Comparison of ENCODE assay signal across 14 cellular contexts in the genomic region with DNA sequence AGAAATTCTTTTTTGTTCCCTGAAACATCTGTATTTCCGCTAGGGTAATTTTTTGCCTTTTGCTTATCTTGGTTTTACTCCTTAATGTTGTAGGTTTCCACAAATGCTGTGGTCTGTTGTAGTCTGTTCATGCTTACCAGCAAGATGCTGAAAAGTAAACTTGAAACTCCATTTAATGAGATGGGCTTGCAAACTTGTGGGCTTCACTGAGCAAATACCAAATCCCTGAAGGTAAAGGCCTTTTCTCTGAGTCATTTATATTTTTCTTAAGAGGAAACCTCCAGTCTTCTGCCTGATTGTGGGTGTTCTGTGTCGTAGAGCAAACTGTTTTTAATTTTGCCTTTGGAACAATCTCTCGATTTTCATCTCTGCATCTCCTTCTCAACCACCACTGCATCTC. TPM values are rescaled to one million over a fixed set of nuclear protein-coding genes. Genes with fewer than 3 reads are reported as not detected.
DNase-seq lines count a peak whose midpoint lies in the region; ATAC-seq and TF ChIP-seq lines count a peak whose summit lies in the region.
"Had no signal": no experiment of that assay in that cellular context is flagged by ENCODE, and none has a peak within 500 bp of the region (broad histone marks: within the 10 kb centered on the region; RNA-seq: fewer than 3 reads in every experiment).

No MANE protein-coding gene starts in this region.

- in situ Hi-C loops in GM13976 (cut with MboI; ENCODE audit: low sequenced_read_pairs, unreplicated experiment): no loop called here

- H3K4me1 Mint-ChIP-seq in IgD-negative memory B cell: peaks cover 44 to 57% (median 44%) of the 10 kb centered on the region in 3 donors
- H3K4me1 Mint-ChIP-seq: neural progenitor cell had no signal

- H3K36me3 Mint-ChIP-seq in IgD-negative memory B cell: peaks cover 23% of the 10 kb centered on the region

- H3K4me1 ChIP-seq in ascending aorta (no peaks in the 10 kb centered on the region), hepatocyte (ENCODE audit: insufficient read depth) (no peaks in the 10 kb centered on the region)
- H3K4me1 ChIP-seq: neural progenitor cell, stomach had no signal

- H3K27ac Mint-ChIP-seq in IgD-negative memory B cell: peak overlapping the region in 2 of 3 donors; percentile 44 to 81
- H3K27ac Mint-ChIP-seq: neural progenitor cell had no signal

- H4K20me1 ChIP-seq in hepatocyte (ENCODE audit: insufficient read depth, poor library complexity, severe bottlenecking): no peaks in the 10 kb centered on the region

- no peaks in the 10 kb centered on the region for H3K9me2 ChIP-seq in hepatocyte (replicated peaks; ENCODE audit: insufficient read depth)

- peaks cover 5 to 16% (median 6%) of the 10 kb centered on the region in 3 donors for H3K9me3 Mint-ChIP-seq in IgD-negative memory B cell

- WGBS in hepatocyte (ENCODE audit: low lambda C conversion rate, missing lambda C conversion rate): 87% methylated on average over 3 of the region's 3 CpGs

- peak overlapping the region; percentile 3 to 81 (median 72) for H3K4me3 Mint-ChIP-seq in IgD-negative memory B cell
- H3K4me3 Mint-ChIP-seq: immature natural killer cell, neural progenitor cell had no signal

- no peak overlapping the region for H3K27ac ChIP-seq in ascending aorta
- H3K27ac ChIP-seq in hepatocyte: no peak overlapping the region
- H3K27ac ChIP-seq: brain microvascular endothelial cell, neural progenitor cell, stomach had no signal

- H3K27me3 ChIP-seq in ascending aorta: no peaks in the 10 kb centered on the region
- H3K27me3 ChIP-seq in hepatocyte: no peaks in the 10 kb centered on the region
- H3K27me3 ChIP-seq: brain microvascular endothelial cell, neural progenitor cell, stomach had no signal

- H3K79me2 ChIP-seq in hepatocyte: no peaks in the 10 kb centered on the region

- TF ChIP-seq CTCF in GM13976 (IDR thresholded peaks at IDR 0.05; ENCODE audit: borderline replicate concordance, control extremely low read depth, extremely low read depth, insufficient read depth, missing control alignments): no peak
- TF ChIP-seq CTCF in ascending aorta (IDR thresholded peaks at IDR 0.05): no peak
- TF ChIP-seq CTCF in hepatocyte (IDR thresholded peaks at IDR 0.05; ENCODE audit: poor library complexity): no peak

- H3K27me3 Mint-ChIP-seq in IgD-negative memory B cell: peaks cover 2% of the 10 kb centered on the region

- intact Hi-C loops in ascending aorta (cut with DNase I): no loop called here

- H3K4me2 ChIP-seq in hepatocyte: no peak overlapping the region
- H3K4me2 ChIP-seq: neural progenitor cell had no signal

- DNase-seq in GM13976 (ENCODE audit: low spot score): peak; percentile 26
- peak; percentile 35 for DNase-seq in kidney tubule cell (ENCODE audit: low spot score)
- DNase-seq in ascending aorta (ENCODE audit: low spot score in 2 of 2): no peak
- no peak for DNase-seq in anterior cingulate cortex (lab: John Stamatoyannopoulos, UW)
- no peak for DNase-seq in hepatocyte (ENCODE audit: low spot score)
- DNase-seq: activated CD4-positive, alpha-beta T cell treated with anti-CD3 and anti-CD28 coated beads, Interleukin-2, amount 50 U/mL, for 4 hours; brain microvascular endothelial cell; DMS 273 treated with DMSO at 0.1 percent for 48 hours; immature natural killer cell; SHP77; stomach had no signal

- H2AFZ ChIP-seq in hepatocyte: no peak overlapping the region
- H2AFZ ChIP-seq: neural progenitor cell had no signal

- H3K36me3 ChIP-seq in ascending aorta: no peaks in the 10 kb centered on the region
- no peaks in the 10 kb centered on the region for H3K36me3 ChIP-seq in hepatocyte (replicated peaks; ENCODE audit: insufficient read depth, low read depth)
- H3K36me3 ChIP-seq: brain microvascular endothelial cell, neural progenitor cell, stomach had no signal

- H3K4me3 ChIP-seq in ascending aorta: no peak overlapping the region
- H3K4me3 ChIP-seq in hepatocyte: no peak overlapping the region
- H3K4me3 ChIP-seq: neural progenitor cell, stomach had no signal

- no peaks in the 10 kb centered on the region for H3K9me3 ChIP-seq in ascending aorta
- no peaks in the 10 kb centered on the region for H3K9me3 ChIP-seq in hepatocyte (ENCODE audit: low read depth)

- peak; percentile 45 for ATAC-seq in GM21447 (IDR thresholded peaks at IDR 0.05; ENCODE audit: unreplicated experiment)

RNA-seq across cellular contexts. Expression of a gene that starts 9.3 kb away (rescaled TPM):
- polyA plus RNA-seq in IgD-negative memory B cell (130 TPM), hepatocyte (0.40 and 0.51 TPM in 2 replicates)
- total RNA-seq in ascending aorta (0.11 TPM), hepatocyte (0.08 and 0.53 TPM in 2 replicates)

RNA-seq across cellular contexts. Expression of a gene that starts 15.1 kb away (rescaled TPM):
- 273 TPM for polyA plus RNA-seq in IgD-negative memory B cell
- 25.2 TPM for total RNA-seq in ascending aorta
- total RNA-seq in hepatocyte: 5.1 and 15.9 TPM in 2 replicates
- polyA plus RNA-seq in hepatocyte: 10.9 and 14.5 TPM in 2 replicates

Comparison
In these comparisons a context has a peak if more than half of its experiments do, and no peak if none do; other contexts are left out.
1. DNase-seq: peak in GM13976 (single experiment) and kidney tubule cell (single experiment); none in ascending aorta (0 of 2), anterior cingulate cortex (0 of 58) and hepatocyte (single experiment).